ENCODE assay signal across 1 cellular context in genomic region chr13:43145556-43145955, GRCh38.
TF ChIP-seq lines count a peak whose summit lies in the region.

No MANE protein-coding gene starts in this region.

TF ChIP-seq in HepG2, 621 proteins besides CTCF, POLR2A, EP300 and RAD21 (continued from another document):
- TF ChIP-seq ZNF503 (CRISPR knock-in tag; IDR thresholded peaks at IDR 0.05) (no peak), GATAD1 (CRISPR knock-in tag; IDR thresholded peaks at IDR 0.05) (no peak)
